1 cellular context compared by ENCODE assay signal in the genomic region with DNA sequence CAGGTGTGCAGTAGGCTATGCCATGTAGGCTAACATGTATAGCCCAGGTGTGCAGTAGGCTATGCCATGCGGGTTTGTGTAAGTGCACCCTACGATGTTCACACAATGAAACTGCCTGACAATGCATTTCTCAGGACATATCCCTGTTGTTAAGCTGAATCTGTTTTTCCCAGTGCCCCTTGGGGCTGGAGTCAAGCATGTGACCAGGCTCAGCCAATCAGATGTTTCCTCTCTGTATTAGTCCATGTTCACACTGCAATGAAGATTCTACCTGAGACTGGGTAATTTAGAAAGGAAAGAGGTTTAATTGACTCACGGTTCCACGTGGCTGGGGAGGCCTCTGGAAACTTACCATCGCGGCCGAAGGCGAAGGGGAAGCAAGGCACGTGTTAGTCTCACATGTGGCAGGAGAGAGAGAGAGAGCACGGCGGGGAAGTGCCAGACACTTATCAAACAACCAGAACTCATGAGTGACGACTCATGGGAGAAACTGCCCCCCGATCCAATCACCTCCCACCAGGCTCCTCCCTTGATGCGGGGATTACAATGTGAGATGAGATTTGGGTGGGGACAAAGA.
TF ChIP-seq lines count a peak whose summit lies in the region.

No MANE protein-coding gene starts in this region.

TF ChIP-seq in K562, 482 proteins besides CTCF, POLR2A, EP300 and RAD21 (continued from another document):
- TF ChIP-seq SIRT6 (IDR thresholded peaks at IDR 0.05; ENCODE audit: low read depth, low read length) (no peak), NFE2 (IDR thresholded peaks at IDR 0.05; ENCODE audit: low read depth) (no peak), ESRRB (CRISPR knock-in tag; IDR thresholded peaks at IDR 0.05; ENCODE audit: borderline replicate concordance) (no peak), RAD51 (IDR thresholded peaks at IDR 0.05; ENCODE audit: borderline replicate concordance, low read depth) (peak; percentile 52; the same call in 1 of the 2 replicates), MAZ (CRISPR knock-in tag; conservative IDR thresholded peaks at IDR 0.05 in 1 of 2, IDR thresholded peaks at IDR 0.05 in 1 of 2) (no peak), L3MBTL2 (IDR thresholded peaks at IDR 0.05) (0 out of 2 replicates have a peak, but pooled peaks have one; percentile 13), ZZZ3 (IDR thresholded peaks at IDR 0.05) (no peak), STAG1 (CRISPR knock-in tag; IDR thresholded peaks at IDR 0.05; ENCODE audit: borderline replicate concordance) (no peak), ZNF121 (CRISPR knock-in tag; conservative IDR thresholded peaks at IDR 0.05) (no peak), KAT7 (CRISPR knock-in tag; IDR thresholded peaks at IDR 0.05; ENCODE audit: borderline replicate concordance) (no peak), FOXJ2 (tag; IDR thresholded peaks at IDR 0.05) (no peak), ZNF165 (CRISPR knock-in tag; IDR thresholded peaks at IDR 0.05; ENCODE audit: borderline replicate concordance) (no peak), RHOXF2B (CRISPR knock-in tag; conservative IDR thresholded peaks at IDR 0.05) (no peak), ZNF263 (CRISPR knock-in tag; IDR thresholded peaks at IDR 0.05; ENCODE audit: borderline replicate concordance) (no peak), XRCC3 (IDR thresholded peaks at IDR 0.05) (no peak), NFE2L1 (tag; IDR thresholded peaks at IDR 0.05; ENCODE audit: borderline replicate concordance, low read depth) (no peak), THRB (CRISPR knock-in tag; conservative IDR thresholded peaks at IDR 0.05) (no peak), SLC30A9 (CRISPR knock-in tag; IDR thresholded peaks at IDR 0.05) (no peak), CTBP1 (IDR thresholded peaks at IDR 0.05; ENCODE audit: borderline replicate concordance) (no peak), TAF9B (IDR thresholded peaks at IDR 0.05; ENCODE audit: partially characterized antibody) (no peak), CREB3L1 (IDR thresholded peaks at IDR 0.05; ENCODE audit: borderline replicate concordance, low read depth) (no peak), GTF2A2 (tag; IDR thresholded peaks at IDR 0.05) (no peak), HMGXB4 (CRISPR knock-in tag; IDR thresholded peaks at IDR 0.05) (no peak), TCF15 (CRISPR knock-in tag; IDR thresholded peaks at IDR 0.05) (no peak)
- TF ChIP-seq, protein P1, sequence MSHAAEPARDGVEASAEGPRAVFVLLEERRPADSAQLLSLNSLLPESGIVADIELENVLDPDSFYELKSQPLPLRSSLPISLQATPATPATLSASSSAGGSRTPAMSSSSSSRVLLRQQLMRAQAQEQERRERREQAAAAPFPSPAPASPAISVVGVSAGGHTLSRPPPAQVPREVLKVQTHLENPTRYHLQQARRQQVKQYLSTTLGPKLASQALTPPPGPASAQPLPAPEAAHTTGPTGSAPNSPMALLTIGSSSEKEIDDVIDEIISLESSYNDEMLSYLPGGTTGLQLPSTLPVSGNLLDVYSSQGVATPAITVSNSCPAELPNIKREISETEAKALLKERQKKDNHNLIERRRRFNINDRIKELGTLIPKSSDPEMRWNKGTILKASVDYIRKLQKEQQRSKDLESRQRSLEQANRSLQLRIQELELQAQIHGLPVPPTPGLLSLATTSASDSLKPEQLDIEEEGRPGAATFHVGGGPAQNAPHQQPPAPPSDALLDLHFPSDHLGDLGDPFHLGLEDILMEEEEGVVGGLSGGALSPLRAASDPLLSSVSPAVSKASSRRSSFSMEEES (CRISPR knock-in tag; IDR thresholded peaks at IDR 0.05), result no peak
- TF ChIP-seq, protein P2, sequence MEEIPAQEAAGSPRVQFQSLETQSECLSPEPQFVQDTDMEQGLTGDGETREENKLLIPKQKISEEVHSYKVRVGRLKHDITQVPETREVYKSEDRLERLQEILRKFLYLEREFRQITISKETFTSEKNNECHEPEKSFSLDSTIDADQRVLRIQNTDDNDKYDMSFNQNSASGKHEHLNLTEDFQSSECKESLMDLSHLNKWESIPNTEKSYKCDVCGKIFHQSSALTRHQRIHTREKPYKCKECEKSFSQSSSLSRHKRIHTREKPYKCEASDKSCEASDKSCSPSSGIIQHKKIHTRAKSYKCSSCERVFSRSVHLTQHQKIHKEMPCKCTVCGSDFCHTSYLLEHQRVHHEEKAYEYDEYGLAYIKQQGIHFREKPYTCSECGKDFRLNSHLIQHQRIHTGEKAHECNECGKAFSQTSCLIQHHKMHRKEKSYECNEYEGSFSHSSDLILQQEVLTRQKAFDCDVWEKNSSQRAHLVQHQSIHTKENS (CRISPR knock-in tag; IDR thresholded peaks at IDR 0.05), result no peak
- TF ChIP-seq, protein P3, sequence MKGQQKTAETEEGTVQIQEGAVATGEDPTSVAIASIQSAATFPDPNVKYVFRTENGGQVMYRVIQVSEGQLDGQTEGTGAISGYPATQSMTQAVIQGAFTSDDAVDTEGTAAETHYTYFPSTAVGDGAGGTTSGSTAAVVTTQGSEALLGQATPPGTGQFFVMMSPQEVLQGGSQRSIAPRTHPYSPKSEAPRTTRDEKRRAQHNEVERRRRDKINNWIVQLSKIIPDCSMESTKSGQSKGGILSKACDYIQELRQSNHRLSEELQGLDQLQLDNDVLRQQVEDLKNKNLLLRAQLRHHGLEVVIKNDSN (CRISPR knock-in tag; IDR thresholded peaks at IDR 0.05), result peak; percentile 71
TF ChIP-seq in K562: peak in this region for 7.
